In the genomic region with DNA sequence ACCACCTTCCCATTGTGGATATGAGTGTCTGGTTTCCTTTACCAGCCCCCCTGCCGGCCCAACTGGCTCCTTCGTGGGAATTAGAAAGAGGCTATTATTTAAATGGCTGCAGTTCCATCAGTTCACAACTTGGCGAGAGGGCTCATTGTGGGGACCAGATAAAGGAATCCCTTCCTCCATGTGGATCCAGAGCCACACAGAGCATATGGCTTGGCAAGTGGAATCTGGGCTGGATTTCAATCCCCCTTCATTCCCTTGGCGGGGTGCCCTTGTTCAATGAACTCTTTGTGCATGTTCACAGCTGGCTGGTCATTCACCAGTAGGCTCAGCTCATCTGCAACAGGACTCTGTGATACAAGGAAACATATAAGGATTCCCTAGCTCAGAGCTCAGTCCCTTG, we compare ENCODE assay signal across 18 cellular contexts.
DNase-seq lines count a peak whose midpoint lies in the region; ATAC-seq, FAIRE-seq and TF ChIP-seq lines count a peak whose summit lies in the region.
"Had no signal": no experiment of that assay in that cellular context is flagged by ENCODE, and none has a peak within 500 bp of the region (broad histone marks: within the 10 kb centered on the region; RNA-seq: fewer than 3 reads in every experiment).

No MANE protein-coding gene starts in this region.

- in situ Hi-C loops in SK-MEL-5 (cut with HindIII; ENCODE audit: low pct_unique_long_range_greater_than_20kb, low sequenced_read_pairs): no loop called here

- no peaks in the 10 kb centered on the region for H3K27me3 ChIP-seq in HUES64 (ENCODE audit: insufficient read depth, low read length)
- H3K27me3 ChIP-seq: BLaER1, body of pancreas, tibial artery had no signal

- H3K27ac ChIP-seq in HUES64 (ENCODE audit: low read depth, low read length): 0 out of 2 replicates have a peak overlapping the region, but pooled peaks have one; percentile 5
- no peak overlapping the region for H3K27ac ChIP-seq in kidney (ENCODE audit: low read depth in 2 of 2, low read length in 2 of 2)
- H3K27ac ChIP-seq: BLaER1, body of pancreas, tibial artery had no signal

- H3K9me3 ChIP-seq in HUES64 (ENCODE audit: insufficient read depth, low read depth, low read length): no peaks in the 10 kb centered on the region
- no peaks in the 10 kb centered on the region for H3K9me3 ChIP-seq in kidney (ENCODE audit: control insufficient read depth in 1 of 2, low read length in 2 of 2)
- H3K9me3 ChIP-seq: BLaER1, body of pancreas, tibial artery had no signal

- ATAC-seq in HG03196 (IDR thresholded peaks at IDR 0.05; ENCODE audit: unreplicated experiment): no peak
- ATAC-seq: activated CD4-positive, alpha-beta T cell treated with anti-CD3 and anti-CD28 coated beads for 36 hours; body of pancreas had no signal

- TF ChIP-seq CTCF in D721Med (IDR thresholded peaks at IDR 0.05; ENCODE audit: insufficient read depth, missing control alignments) (no peak), kidney (IDR thresholded peaks at IDR 0.05; ENCODE audit: borderline replicate concordance, extremely low read depth, insufficient read depth) (no peak)

- no peak for FAIRE-seq in D721Med (lab: Jason Lieb, UNC)
- no peak for FAIRE-seq in kidney (lab: Jason Lieb, UNC)

- DNase-seq in SK-MEL-5 (ENCODE audit: low read depth, low spot score): peak; percentile 96
- peak; percentile 90 for DNase-seq in globus pallidus (ENCODE audit: low spot score)
- peak; percentile 50 for DNase-seq in occipital lobe (lab: John Stamatoyannopoulos, UW)
- no peak for DNase-seq in KG1 (lab: John Stamatoyannopoulos, UW)
- DNase-seq in D721Med (ENCODE audit: insufficient read length, low spot score): no peak
- DNase-seq in kidney: no peak
- DNase-seq: activated CD4-positive, alpha-beta T cell treated with anti-CD3 and anti-CD28 coated beads for 36 hours; activated CD8-positive, alpha-beta memory T cell treated with anti-CD3 and anti-CD28 coated beads, Interleukin-2, amount 50 U/mL, for 4 hours; activated naive CD4-positive, alpha-beta T cell; body of pancreas; DMS79 treated with DMSO at 0.1 percent for 48 hours; NCI-H2171; stimulated activated CD4-positive, alpha-beta T cell treated with anti-CD3 and anti-CD28 coated beads, Interleukin-4, amount 100 ng/mL, for 24 hours; T1000; tibial artery had no signal

- H3K4me1 ChIP-seq in HUES64 (ENCODE audit: insufficient read depth, low read length) (peaks cover 8% of the 10 kb centered on the region; the same call in 1 of the 2 replicates), kidney (ENCODE audit: control insufficient read depth in 1 of 2, insufficient read depth in 1 of 2, low read depth in 1 of 2, low read length in 2 of 2) (no peaks in the 10 kb centered on the region)
- H3K4me1 ChIP-seq: BLaER1, body of pancreas, tibial artery had no signal

- H3K36me3 ChIP-seq in HUES64 (ENCODE audit: insufficient read depth, low read length) (no peaks in the 10 kb centered on the region), kidney (ENCODE audit: control insufficient read depth in 1 of 2, insufficient read depth in 2 of 2, low read length in 2 of 2) (no peaks in the 10 kb centered on the region)
- H3K36me3 ChIP-seq: BLaER1, tibial artery had no signal

- H3K9ac ChIP-seq in HUES64 (ENCODE audit: low read depth, low read length) (no peak overlapping the region), kidney (ENCODE audit: low read length in 2 of 2) (no peak overlapping the region)
- H3K9ac ChIP-seq: BLaER1 had no signal

- intact Hi-C loops in kidney (cut with DNase I): no loop called here

- 69% methylated on average over 4 of the region's 4 CpGs for WGBS in HUES64

- no peak overlapping the region for H3K4me3 ChIP-seq in HUES64 (ENCODE audit: low read length)
- no peak overlapping the region for H3K4me3 ChIP-seq in kidney (ENCODE audit: low read length in 2 of 2)
- H3K4me3 ChIP-seq: BLaER1, body of pancreas, tibial artery had no signal

Comparison
In these comparisons a context has a peak if more than half of its experiments do, and no peak if none do; other contexts are left out.
1. DNase-seq: peak in SK-MEL-5 (single experiment), globus pallidus (single experiment) and occipital lobe (single experiment); none in KG1 (single experiment), D721Med (single experiment) and kidney (single experiment).